In genomic region chr10:100528885-100529472, GRCh38 we compare ENCODE assay signal across 8 cellular contexts. TPM values are rescaled to one million over a fixed set of nuclear protein-coding genes. Genes with fewer than 3 reads are reported as not detected.
DNase-seq lines count a peak whose midpoint lies in the region; ATAC-seq, FAIRE-seq and TF ChIP-seq lines count a peak whose summit lies in the region.

No MANE protein-coding gene starts in this region.

- ATAC-seq in Panc1: no peak; the same call in none of the 2 replicates

- H3K36me3 ChIP-seq in Panc1 (ENCODE audit: control insufficient read depth, insufficient read depth, low read length) (peaks cover 7% of the 10 kb centered on the region), neural progenitor cell (peaks cover 3% of the 10 kb centered on the region)

- in situ Hi-C loops in Panc1 (cut with HindIII; ENCODE audit: low pct_unique_long_range_greater_than_20kb, low sequenced_read_pairs): no loop called here

- H3K27ac ChIP-seq in Panc1 (ENCODE audit: low read length) (peak overlapping the region; percentile 78), neural progenitor cell (no peak overlapping the region)

- H4K20me1 ChIP-seq in neural progenitor cell (ENCODE audit: low read depth): peaks cover 24% of the 10 kb centered on the region

- peak overlapping the region; percentile 94 for H2AFZ ChIP-seq in neural progenitor cell (replicated peaks)

- peak overlapping the region; percentile 100 for H3K27ac Mint-ChIP-seq in activated T-cell treated with anti-CD3 and anti-CD28 coated beads, Interleukin-2, amount 50 U/mL, for 24 hours
- no peak overlapping the region for H3K27ac Mint-ChIP-seq in neural progenitor cell

- no peaks in the 10 kb centered on the region for H3K9me3 ChIP-seq in Panc1 (ENCODE audit: control insufficient read depth, insufficient read depth, low read depth, low read length)
- H3K9me3 ChIP-seq in neural progenitor cell (ENCODE audit: low read depth): no peaks in the 10 kb centered on the region

- peak overlapping the region; percentile 67 for H3K9ac ChIP-seq in neural progenitor cell

- peak overlapping the region; percentile 100 for H3K4me3 Mint-ChIP-seq in activated T-cell treated with anti-CD3 and anti-CD28 coated beads, Interleukin-2, amount 50 U/mL, for 24 hours
- peak overlapping the region; percentile 100 for H3K4me3 Mint-ChIP-seq in neural progenitor cell

- H3K27me3 ChIP-seq in Panc1 (ENCODE audit: control insufficient read depth, insufficient read depth, low read length): no peaks in the 10 kb centered on the region
- H3K27me3 ChIP-seq in neural progenitor cell: no peaks in the 10 kb centered on the region

- CTCF ChIA-PET in Panc1 (lab: Charles Lee): no interaction called here

- intact Hi-C loops in Panc1 (cut with micrococcal nuclease; ENCODE audit: unreplicated experiment): no loop called here

- H3K4me1 ChIP-seq in Panc1 (ENCODE audit: control insufficient read depth, insufficient read depth, low read length): peaks cover 15% of the 10 kb centered on the region
- H3K4me1 ChIP-seq in neural progenitor cell: peaks cover 15% of the 10 kb centered on the region

- BruUV-seq in Panc1 (replicated peaks; lab: Mats Ljungman, UMichigan): no TSS peak

- H3F3A ChIP-seq in neural progenitor cell (ENCODE audit: low read depth): peaks cover 3% of the 10 kb centered on the region

- peaks cover 59% of the 10 kb centered on the region for H3K36me3 Mint-ChIP-seq in activated T-cell treated with anti-CD3 and anti-CD28 coated beads, Interleukin-2, amount 50 U/mL, for 24 hours (ENCODE audit: low read depth)
- peaks cover 26% of the 10 kb centered on the region for H3K36me3 Mint-ChIP-seq in neural progenitor cell

- peaks cover 22% of the 10 kb centered on the region for H3K79me2 ChIP-seq in neural progenitor cell (ENCODE audit: low read depth)

- H3K4me2 ChIP-seq in neural progenitor cell: peak overlapping the region; percentile 89

- H3K27me3 Mint-ChIP-seq in activated T-cell treated with anti-CD3 and anti-CD28 coated beads, Interleukin-2, amount 50 U/mL, for 24 hours: no peaks in the 10 kb centered on the region
- H3K27me3 Mint-ChIP-seq in neural progenitor cell (ENCODE audit: insufficient read depth, low read depth): peaks cover 2% of the 10 kb centered on the region

- no peaks in the 10 kb centered on the region for H3K9me3 Mint-ChIP-seq in activated T-cell treated with anti-CD3 and anti-CD28 coated beads, Interleukin-2, amount 50 U/mL, for 24 hours
- no peaks in the 10 kb centered on the region for H3K9me3 Mint-ChIP-seq in neural progenitor cell

- H3K4me3 ChIP-seq in Panc1 (ENCODE audit: low read depth in 2 of 2, low read length in 2 of 2) (peak overlapping the region; percentile 77 to 78), epithelial cell of esophagus (ENCODE audit: low read length) (peak overlapping the region; percentile 89), neural progenitor cell (peak overlapping the region; percentile 64)

- DNase-seq in activated T-cell treated with anti-CD3 and anti-CD28 coated beads, Interleukin-2, amount 50 U/mL, for 24 hours: no peak
- DNase-seq in activated T-cell treated with anti-CD3 and anti-CD28 coated beads, Interleukin-2, amount 50 U/mL, for 1 hour: no peak
- DNase-seq in Panc1 (ENCODE audit: low read depth, low spot score) (no peak), epithelial cell of esophagus (ENCODE audit: low read depth) (no peak), neural progenitor cell (ENCODE audit: low spot score) (peak; percentile 18), urothelium cell line (ENCODE audit: low spot score) (no peak), NCI-H2029 treated with DMSO at 0.1 percent for 48 hours (lab: John Stamatoyannopoulos, UW) (no peak), inferior parietal cortex (ENCODE audit: extremely low spot score) (no peak)

- H3K4me1 Mint-ChIP-seq in activated T-cell treated with anti-CD3 and anti-CD28 coated beads, Interleukin-2, amount 50 U/mL, for 24 hours (ENCODE audit: low read depth): peaks cover 44% of the 10 kb centered on the region
- H3K4me1 Mint-ChIP-seq in neural progenitor cell: peaks cover 18% of the 10 kb centered on the region

- no peak for FAIRE-seq in urothelium cell line (lab: Jason Lieb, UNC)

- TF ChIP-seq CTCF in Panc1 (IDR thresholded peaks at IDR 0.05) (no peak), epithelial cell of esophagus (IDR thresholded peaks at IDR 0.05; ENCODE audit: insufficient read depth, low read depth, low read length, missing control alignments) (no peak), neural progenitor cell (IDR thresholded peaks at IDR 0.05) (no peak)

- POLR2A ChIA-PET in Panc1 (lab: Charles Lee): interaction anchor here (0.7 kb wide), 1 partner anchor 103 kb away, joined by 4 read pairs; no protein-coding TSS in a partner anchor

RNA-seq across cellular contexts. Expression of gene NDUFB8, which starts 0.7 kb away (rescaled TPM):
- total RNA-seq in Panc1 (2021; ENCODE audit: unreplicated experiment) (242 TPM), neural progenitor cell (ENCODE audit: low replicate concordance) (124 and 144 TPM in 2 replicates)
- polyA plus RNA-seq in Panc1 (2012; ENCODE audit: insufficient read length): 245 TPM

RNA-seq across cellular contexts. Expression of gene HIF1AN, which starts 6.8 kb away (rescaled TPM):
- total RNA-seq in Panc1 (2021; ENCODE audit: unreplicated experiment) (83.1 TPM), neural progenitor cell (ENCODE audit: low replicate concordance) (24.2 and 26.4 TPM in 2 replicates)
- polyA plus RNA-seq in Panc1 (2012; ENCODE audit: insufficient read length): 40.8 TPM

RNA-seq across cellular contexts. Expression of gene SEC31B, which starts 9.3 kb away (rescaled TPM):
- total RNA-seq in Panc1 (2021; ENCODE audit: unreplicated experiment): 17.8 TPM
- polyA plus RNA-seq in Panc1 (2012; ENCODE audit: insufficient read length): 12.2 TPM
- total RNA-seq in neural progenitor cell (ENCODE audit: low replicate concordance): 8.8 and 11.6 TPM in 2 replicates
